In genomic region chr5:103904651-103905050, GRCh38 we compare ENCODE assay signal across 25 cellular contexts.
"Had no signal": no experiment of that assay in that cellular context is flagged by ENCODE, and none has a peak within 500 bp of the region (broad histone marks: within the 10 kb centered on the region; RNA-seq: fewer than 3 reads in every experiment).

No MANE protein-coding gene starts in this region.

- FAIRE-seq: endometrium, endothelial cell of umbilical vein had no signal

- H3K27me3 Mint-ChIP-seq: dendritic cell treated with granulocyte-macrophage colony-stimulating factor and Interleukin-4, amounts not matched to agents 40 ng/mL and 50 ng/mL, for 4 days; effector memory CD8-positive, alpha-beta T cell had no signal

- ATAC-seq: effector memory CD8-positive, alpha-beta T cell; esophagus mucosa; foreskin keratinocyte; gastrocnemius medialis; gastroesophageal sphincter; heart left ventricle; heart right ventricle had no signal

- H3K27ac Mint-ChIP-seq: dendritic cell treated with granulocyte-macrophage colony-stimulating factor and Interleukin-4, amounts not matched to agents 40 ng/mL and 50 ng/mL, for 4 days; effector memory CD8-positive, alpha-beta T cell; endodermal cell had no signal

- DNase-seq: colonic mucosa; cortex of kidney; dermis blood vessel endothelial cell; dorsolateral prefrontal cortex; effector CD4-positive, alpha-beta T cell; effector CD8-positive, alpha-beta T cell; effector memory CD4-positive, alpha-beta T cell; effector memory CD8-positive, alpha-beta T cell; endodermal cell; erythroblast; esophagus squamous epithelium; foreskin fibroblast; foreskin keratinocyte; foreskin melanocyte; gastrocnemius medialis; glutamatergic neuron; head of caudate nucleus; heart left ventricle; heart right ventricle; hippocampal formation had no signal

- H3K4me3 Mint-ChIP-seq: dendritic cell treated with granulocyte-macrophage colony-stimulating factor and Interleukin-4, amounts not matched to agents 40 ng/mL and 50 ng/mL, for 4 days; effector memory CD8-positive, alpha-beta T cell; endodermal cell had no signal
